Comparison of ENCODE assay signal across 2 cellular contexts in the genomic region with DNA sequence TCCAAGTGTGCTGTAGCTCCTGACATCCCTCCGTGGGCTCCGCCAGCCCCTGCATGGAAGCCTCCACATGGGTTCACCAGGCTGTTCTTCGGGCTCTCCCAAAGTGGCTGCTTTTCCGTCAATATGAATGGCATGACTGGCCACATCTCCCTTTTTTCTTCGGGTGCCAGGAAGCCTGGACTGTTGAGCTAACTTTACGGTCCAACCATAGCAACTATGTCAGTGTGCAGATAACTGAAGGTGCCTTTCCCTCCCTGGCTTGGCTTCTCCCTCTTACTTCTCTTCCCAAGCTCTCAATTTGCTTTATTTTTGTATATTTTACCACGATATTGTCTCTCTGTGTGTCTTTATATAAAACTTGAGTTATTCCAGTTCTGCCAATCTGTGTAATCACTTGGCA. TPM values are rescaled to one million over a fixed set of nuclear protein-coding genes. Genes with fewer than 3 reads are reported as not detected.
"Had no signal": no experiment of that assay in that cellular context is flagged by ENCODE, and none has a peak within 500 bp of the region (broad histone marks: within the 10 kb centered on the region; RNA-seq: fewer than 3 reads in every experiment).

No MANE protein-coding gene starts in this region.

RNA-seq across cellular contexts. Expression of a gene that starts 54.8 kb away (rescaled TPM):
- polyA plus RNA-seq: adrenal gland, aorta had no signal
